ENCODE assay signal across 11 cellular contexts in the genomic region with DNA sequence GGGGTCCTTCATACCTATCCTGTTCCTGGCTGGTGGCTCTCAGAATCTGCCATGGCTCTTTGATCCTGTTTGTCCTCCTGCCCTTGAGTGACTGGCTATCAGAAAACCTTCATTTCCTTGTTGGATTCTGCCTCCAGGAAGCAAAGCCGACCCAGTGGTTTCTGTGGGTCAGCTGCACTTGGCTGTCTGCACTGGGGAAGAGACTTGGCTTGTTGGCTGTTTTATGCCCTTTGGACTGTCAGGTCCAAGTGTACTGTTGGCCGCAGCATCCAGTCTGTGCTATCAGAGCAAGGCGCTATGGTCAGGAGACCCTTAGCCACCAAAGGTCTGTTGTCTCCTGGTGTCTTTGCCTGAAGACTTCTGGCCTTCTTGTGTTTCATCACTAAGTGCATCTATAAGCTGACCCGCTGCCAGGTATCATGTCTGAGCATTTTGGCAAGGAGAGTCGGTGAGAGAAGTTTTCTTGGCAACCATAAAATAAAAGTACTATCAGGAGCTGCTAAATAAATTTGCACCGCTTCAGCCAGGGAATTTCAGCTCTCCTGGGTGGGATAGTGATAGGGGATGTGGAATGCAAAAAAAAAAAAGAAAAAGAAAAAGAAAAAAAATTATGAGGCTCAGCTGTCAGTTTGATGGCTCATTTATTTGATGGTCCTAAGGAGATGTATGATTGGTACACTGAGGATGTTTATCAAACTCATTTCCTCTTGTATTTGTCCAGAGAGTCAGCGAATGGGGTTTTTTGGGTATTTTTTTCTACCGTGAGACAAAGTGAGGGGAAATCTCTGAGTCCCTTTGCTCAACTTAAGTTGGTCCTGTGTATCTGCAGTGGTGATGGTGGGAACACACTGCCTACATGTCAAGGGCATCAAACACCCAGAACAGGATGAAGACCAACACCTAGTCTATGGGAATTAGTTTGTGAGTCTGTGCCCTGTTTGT.
DNase-seq lines count a peak whose midpoint lies in the region; ATAC-seq and TF ChIP-seq lines count a peak whose summit lies in the region.
"Had no signal": no experiment of that assay in that cellular context is flagged by ENCODE, and none has a peak within 500 bp of the region (broad histone marks: within the 10 kb centered on the region; RNA-seq: fewer than 3 reads in every experiment).

No MANE protein-coding gene starts in this region.

- H3K9me3 ChIP-seq in CD4-positive, CD25-positive, alpha-beta regulatory T cell (ENCODE audit: control insufficient read depth in 2 of 2, low read length in 2 of 2) = no peaks in the 10 kb centered on the region
- H3K9me3 ChIP-seq in mucosa of descending colon = no peaks in the 10 kb centered on the region
- H3K9me3 ChIP-seq: Caco-2 had no signal

- H3K27me3 Mint-ChIP-seq in CD4-positive, CD25-positive, alpha-beta regulatory T cell = no peaks in the 10 kb centered on the region
- no peaks in the 10 kb centered on the region for H3K27me3 Mint-ChIP-seq in activated naive CD8-positive, alpha-beta T cell treated with anti-CD3 and anti-CD28 coated beads, Interleukin-2, amount 50 U/mL, for 24 hours

- no peak for ATAC-seq in CD4-positive, CD25-positive, alpha-beta regulatory T cell (ENCODE audit: low read depth in 2 of 2)
- ATAC-seq in GM21447 (IDR thresholded peaks at IDR 0.05; ENCODE audit: unreplicated experiment) (peak; percentile 51), mucosa of descending colon (peak; percentile 84), esophagus mucosa (no peak)
- ATAC-seq in activated naive CD8-positive, alpha-beta T cell treated with anti-CD3 and anti-CD28 coated beads, Interleukin-2, amount 50 U/mL, for 24 hours = no peak
- ATAC-seq: WTC11 had no signal

- peak overlapping the region; percentile 3 for H3K4me3 ChIP-seq in CD4-positive, CD25-positive, alpha-beta regulatory T cell (ENCODE audit: low read depth, low read length)
- no peak overlapping the region for H3K4me3 ChIP-seq in mucosa of descending colon

- H3K4me1 ChIP-seq in CD4-positive, CD25-positive, alpha-beta regulatory T cell (ENCODE audit: control insufficient read depth, insufficient read depth, low read length, poor library complexity, severe bottlenecking) = peaks cover 46% of the 10 kb centered on the region
- H3K4me1 ChIP-seq in mucosa of descending colon (ENCODE audit: low read depth) = peaks cover 27% of the 10 kb centered on the region

- peaks cover 48% of the 10 kb centered on the region for H3K36me3 ChIP-seq in CD4-positive, CD25-positive, alpha-beta regulatory T cell (ENCODE audit: control insufficient read depth, insufficient read depth, low read length)
- no peaks in the 10 kb centered on the region for H3K36me3 ChIP-seq in mucosa of descending colon (ENCODE audit: low read depth)

- H3K4me3 Mint-ChIP-seq in CD4-positive, CD25-positive, alpha-beta regulatory T cell = peak overlapping the region in 2 of 4 donors; percentile 34 to 48
- H3K4me3 Mint-ChIP-seq in activated naive CD8-positive, alpha-beta T cell treated with anti-CD3 and anti-CD28 coated beads, Interleukin-2, amount 50 U/mL, for 24 hours = peak overlapping the region; percentile 24
- H3K4me3 Mint-ChIP-seq: WTC11 had no signal

- peak overlapping the region; percentile 72 to 90 (median 72) for H3K27ac Mint-ChIP-seq in CD4-positive, CD25-positive, alpha-beta regulatory T cell
- peak overlapping the region; percentile 100 for H3K27ac Mint-ChIP-seq in activated naive CD8-positive, alpha-beta T cell treated with anti-CD3 and anti-CD28 coated beads, Interleukin-2, amount 50 U/mL, for 24 hours
- H3K27ac Mint-ChIP-seq: WTC11 had no signal

- no peak overlapping the region for H3K27ac ChIP-seq in CD4-positive, CD25-positive, alpha-beta regulatory T cell (ENCODE audit: insufficient read depth, low read length, poor library complexity, severe bottlenecking)
- H3K27ac ChIP-seq in substantia nigra (ENCODE audit: low read depth, low read length, poor library complexity, severe bottlenecking) = no peak overlapping the region

- H3K27me3 ChIP-seq in CD4-positive, CD25-positive, alpha-beta regulatory T cell (ENCODE audit: control insufficient read depth, insufficient read depth, low read length) = no peaks in the 10 kb centered on the region

- H3K4me1 Mint-ChIP-seq in CD4-positive, CD25-positive, alpha-beta regulatory T cell = peaks cover 42 to 88% (median 59%) of the 10 kb centered on the region in 4 donors
- peaks cover 92% of the 10 kb centered on the region for H3K4me1 Mint-ChIP-seq in activated naive CD8-positive, alpha-beta T cell treated with anti-CD3 and anti-CD28 coated beads, Interleukin-2, amount 50 U/mL, for 24 hours
- H3K4me1 Mint-ChIP-seq: WTC11 had no signal

- intact Hi-C loops in mucosa of descending colon (cut with DNase I, micrococcal nuclease) = no loop called here

- no peak for TF ChIP-seq CTCF in mucosa of descending colon (IDR thresholded peaks at IDR 0.05)

- H3K36me3 Mint-ChIP-seq in CD4-positive, CD25-positive, alpha-beta regulatory T cell = peaks cover 33% of the 10 kb centered on the region
- peaks cover 74% of the 10 kb centered on the region for H3K36me3 Mint-ChIP-seq in activated naive CD8-positive, alpha-beta T cell treated with anti-CD3 and anti-CD28 coated beads, Interleukin-2, amount 50 U/mL, for 24 hours (ENCODE audit: low read depth)
- H3K36me3 Mint-ChIP-seq: WTC11 had no signal

- H3K9me3 Mint-ChIP-seq in CD4-positive, CD25-positive, alpha-beta regulatory T cell = no peaks in the 10 kb centered on the region
- peaks cover 11% of the 10 kb centered on the region for H3K9me3 Mint-ChIP-seq in activated naive CD8-positive, alpha-beta T cell treated with anti-CD3 and anti-CD28 coated beads, Interleukin-2, amount 50 U/mL, for 24 hours
- H3K9me3 Mint-ChIP-seq: WTC11 had no signal

- no peak for DNase-seq in CD4-positive, CD25-positive, alpha-beta regulatory T cell
- DNase-seq in activated naive CD8-positive, alpha-beta T cell treated with anti-CD3 and anti-CD28 coated beads, Interleukin-2, amount 50 U/mL, for 24 hours = no peak
- DNase-seq in mucosa of descending colon = peak; percentile 64 to 69 (median 65)
- no peak for DNase-seq in SIG-M5 (lab: John Stamatoyannopoulos, UW)
- DNase-seq in iPS-NIHi7 (ENCODE audit: extremely low spot score) = no peak
- no peak for DNase-seq in substantia nigra (lab: John Stamatoyannopoulos, UW)
- DNase-seq: Caco-2, kidney glomerular epithelial cell had no signal

Comparison
In these comparisons a context has a peak if more than half of its experiments do, and no peak if none do; other contexts are left out.
1. ATAC-seq: peak in GM21447 (single experiment) and mucosa of descending colon (single experiment); none in CD4-positive, CD25-positive, alpha-beta regulatory T cell (0 of 2), activated naive CD8-positive, alpha-beta T cell treated with anti-CD3 and anti-CD28 coated beads, Interleukin-2, amount 50 U/mL, for 24 hours (single experiment) and esophagus mucosa (single experiment).
2. DNase-seq: peak in mucosa of descending colon (3 of 3); none in CD4-positive, CD25-positive, alpha-beta regulatory T cell (0 of 3), activated naive CD8-positive, alpha-beta T cell treated with anti-CD3 and anti-CD28 coated beads, Interleukin-2, amount 50 U/mL, for 24 hours (single experiment), SIG-M5 (single experiment), iPS-NIHi7 (single experiment) and substantia nigra (0 of 49).